22 cellular contexts compared by ENCODE assay signal in genomic region chr3:182763896-182764295, GRCh38.
"Had no signal": no experiment of that assay in that cellular context is flagged by ENCODE, and none has a peak within 500 bp of the region (broad histone marks: within the 10 kb centered on the region; RNA-seq: fewer than 3 reads in every experiment).

No MANE protein-coding gene starts in this region.

- H3K9me3 Mint-ChIP-seq: dendritic cell treated with granulocyte-macrophage colony-stimulating factor and Interleukin-4, amounts not matched to agents 40 ng/mL and 50 ng/mL, for 4 days; effector memory CD8-positive, alpha-beta T cell; endodermal cell; mesothelial cell of epicardium had no signal

- H3K27ac Mint-ChIP-seq: dendritic cell treated with granulocyte-macrophage colony-stimulating factor and Interleukin-4, amounts not matched to agents 40 ng/mL and 50 ng/mL, for 4 days; effector memory CD8-positive, alpha-beta T cell; endodermal cell; mesothelial cell of epicardium had no signal

- DNase-seq: colonic mucosa; cortex of kidney; effector CD8-positive, alpha-beta T cell; effector memory CD8-positive, alpha-beta T cell; endodermal cell; foreskin keratinocyte; heart left ventricle; hippocampal formation; left cardiac atrium; left lung; left ventricle myocardium superior; lower lobe of right lung; mesenchymal stem cell; mucosa of descending colon had no signal

- H3K4me1 ChIP-seq: colonic mucosa, esophagus muscularis mucosa, gastroesophageal sphincter, heart left ventricle, left lung, lower lobe of right lung had no signal

- ATAC-seq: effector memory CD8-positive, alpha-beta T cell; foreskin keratinocyte; gastroesophageal sphincter; heart left ventricle; left cardiac atrium; left lung; left ventricle myocardium superior; lower lobe of right lung; mucosa of descending colon had no signal

- H3K4me1 Mint-ChIP-seq: endodermal cell had no signal

- H3K9me3 ChIP-seq: colonic mucosa, esophagus muscularis mucosa, gastroesophageal sphincter, heart left ventricle, left lung, lower lobe of right lung, mucosa of descending colon had no signal

- H3K4me3 ChIP-seq: colonic mucosa, esophagus muscularis mucosa, gastroesophageal sphincter, heart left ventricle, left lung, lower lobe of right lung, mucosa of descending colon had no signal

- H3K27me3 ChIP-seq: colonic mucosa, esophagus muscularis mucosa, foreskin keratinocyte, gastroesophageal sphincter, heart left ventricle, left lung had no signal

- H3K36me3 Mint-ChIP-seq: mesothelial cell of epicardium had no signal

- FAIRE-seq: endometrium, frontal cortex, islet of Langerhans, keratinocyte had no signal

- H3K27ac ChIP-seq: colonic mucosa, esophagus muscularis mucosa, foreskin keratinocyte, gastroesophageal sphincter, heart left ventricle, left lung, lower lobe of right lung had no signal

- H3K27me3 Mint-ChIP-seq: dendritic cell treated with granulocyte-macrophage colony-stimulating factor and Interleukin-4, amounts not matched to agents 40 ng/mL and 50 ng/mL, for 4 days had no signal

- H3K36me3 ChIP-seq: colonic mucosa, esophagus muscularis mucosa, gastroesophageal sphincter, heart left ventricle, left lung, lower lobe of right lung had no signal

- H3K4me3 Mint-ChIP-seq: dendritic cell treated with granulocyte-macrophage colony-stimulating factor and Interleukin-4, amounts not matched to agents 40 ng/mL and 50 ng/mL, for 4 days; effector memory CD8-positive, alpha-beta T cell; endodermal cell; mesothelial cell of epicardium had no signal
